Comparison of ENCODE assay signal across 1 cellular context in genomic region chr7:115015619-115016018, GRCh38.
TF ChIP-seq lines count a peak whose summit lies in the region.

No MANE protein-coding gene starts in this region.

TF ChIP-seq in IMR-90, 13 proteins besides CTCF, POLR2A, EP300 and RAD21:
- TF ChIP-seq MXI1 (IDR thresholded peaks at IDR 0.05; ENCODE audit: borderline replicate concordance, low read depth, low read length) (no peak), NFE2L2 (IDR thresholded peaks at IDR 0.05; ENCODE audit: low read depth, low read length) (no peak), RCOR1 (IDR thresholded peaks at IDR 0.05; ENCODE audit: insufficient replicate concordance, low read length) (no peak), CHD1 (IDR thresholded peaks at IDR 0.05; ENCODE audit: low read depth, low read length) (no peak), RFX5 (IDR thresholded peaks at IDR 0.05; ENCODE audit: low read depth, low read length) (no peak), USF2 (IDR thresholded peaks at IDR 0.05; ENCODE audit: low read depth, low read length) (peak; percentile 79), SMC3 (IDR thresholded peaks at IDR 0.05; ENCODE audit: low read depth, low read length) (no peak), CEBPB (IDR thresholded peaks at IDR 0.05; ENCODE audit: low read depth, low read length) (peak; percentile 79), BHLHE40 (IDR thresholded peaks at IDR 0.05; ENCODE audit: low read depth, low read length) (peak; percentile 58; the same call in 1 of the 2 replicates), MAFK (IDR thresholded peaks at IDR 0.05; ENCODE audit: low read depth, low read length) (no peak), FOS (IDR thresholded peaks at IDR 0.05; ENCODE audit: low read depth, low read length) (peak; percentile 78), ELK1 (IDR thresholded peaks at IDR 0.05; ENCODE audit: borderline replicate concordance, low read depth, low read length) (no peak), MAZ (IDR thresholded peaks at IDR 0.05; ENCODE audit: borderline replicate concordance, low read depth, low read length) (peak; percentile 38; the same call in 1 of the 2 replicates)
TF ChIP-seq in IMR-90: peak in this region for 5.
